In genomic region chr3:134846943-134847342, GRCh38 we compare ENCODE assay signal across 10 cellular contexts. TPM values are rescaled to one million over a fixed set of nuclear protein-coding genes. Genes with fewer than 3 reads are reported as not detected.
DNase-seq lines count a peak whose midpoint lies in the region; ATAC-seq and TF ChIP-seq lines count a peak whose summit lies in the region.
"Had no signal": no experiment of that assay in that cellular context is flagged by ENCODE, and none has a peak within 500 bp of the region (broad histone marks: within the 10 kb centered on the region; RNA-seq: fewer than 3 reads in every experiment).

No MANE protein-coding gene starts in this region.

- in situ Hi-C loops in G401 (cut with HindIII; ENCODE audit: low sequenced_read_pairs) (no loop called here), Panc1 (cut with HindIII; ENCODE audit: low pct_unique_long_range_greater_than_20kb, low sequenced_read_pairs) (no loop called here)

- CTCF ChIA-PET in Panc1 (lab: Charles Lee) = no interaction called here

- H3K4me3 ChIP-seq in Panc1 (ENCODE audit: low read depth in 2 of 2, low read length in 2 of 2) (no peak overlapping the region), fibroblast of mammary gland (ENCODE audit: control insufficient read depth, low read depth, low read length) (no peak overlapping the region), WERI-Rb-1 (ENCODE audit: low read depth, low read length) (no peak overlapping the region)
- H3K4me3 ChIP-seq: ascending aorta had no signal

- DNase-seq in G401 (ENCODE audit: low spot score) (peak; percentile 66), Panc1 (ENCODE audit: low read depth, low spot score) (peak; percentile 64), fibroblast of mammary gland (ENCODE audit: low read depth) (peak; percentile 92), progenitor cell of endocrine pancreas (ENCODE audit: low spot score, unreplicated experiment) (no peak), WERI-Rb-1 (no peak), substantia nigra (lab: John Stamatoyannopoulos, UW) (no peak)
- DNase-seq in activated CD8-positive, alpha-beta memory T cell treated with anti-CD3 and anti-CD28 coated beads, Interleukin-2, amount 50 U/mL, for 4 hours = no peak
- no peak for DNase-seq in stimulated activated CD4-positive, alpha-beta T cell treated with anti-CD3 and anti-CD28 coated beads, Interleukin-4, amount 100 ng/mL, for 24 hours
- DNase-seq: NCI-H2081 had no signal

- H3K36me3 ChIP-seq in Panc1 (ENCODE audit: control insufficient read depth, insufficient read depth, low read length) = no peaks in the 10 kb centered on the region
- H3K36me3 ChIP-seq in WERI-Rb-1 = no peaks in the 10 kb centered on the region
- H3K36me3 ChIP-seq: ascending aorta had no signal

- peak overlapping the region; percentile 46 for H3K4me3 Mint-ChIP-seq in progenitor cell of endocrine pancreas (ENCODE audit: low read depth)

- ATAC-seq in Panc1 = peak; percentile 59; the same call in 1 of the 2 replicates

- POLR2A ChIA-PET in Panc1 (lab: Charles Lee) = no interaction called here

- no peaks in the 10 kb centered on the region for H3K36me3 Mint-ChIP-seq in progenitor cell of endocrine pancreas (ENCODE audit: insufficient read depth)

- H3K4me1 Mint-ChIP-seq in progenitor cell of endocrine pancreas (ENCODE audit: low read depth) = peaks cover 13% of the 10 kb centered on the region

- H3K9me3 ChIP-seq in Panc1 (ENCODE audit: control insufficient read depth, insufficient read depth, low read depth, low read length) (no peaks in the 10 kb centered on the region), WERI-Rb-1 (ENCODE audit: severe bottlenecking) (no peaks in the 10 kb centered on the region)
- H3K9me3 ChIP-seq: ascending aorta had no signal

- peak overlapping the region; percentile 90 for H3K27ac Mint-ChIP-seq in progenitor cell of endocrine pancreas

- intact Hi-C loops in Panc1 (cut with micrococcal nuclease; ENCODE audit: unreplicated experiment) = no loop called here

- no peaks in the 10 kb centered on the region for H3K4me1 ChIP-seq in Panc1 (ENCODE audit: control insufficient read depth, insufficient read depth, low read length)
- H3K4me1 ChIP-seq: ascending aorta had no signal

- no TSS peak for BruUV-seq in Panc1 (replicated peaks; lab: Mats Ljungman, UMichigan)

- TF ChIP-seq CTCF in Panc1 (IDR thresholded peaks at IDR 0.05) (no peak), fibroblast of mammary gland (conservative IDR thresholded peaks at IDR 0.05; ENCODE audit: control insufficient read depth, insufficient read depth, low read depth, low read length) (no peak), progenitor cell of endocrine pancreas (IDR thresholded peaks at IDR 0.05; ENCODE audit: unreplicated experiment) (no peak), WERI-Rb-1 (IDR thresholded peaks at IDR 0.05; ENCODE audit: low read depth, low read length) (no peak)

- no peak overlapping the region for H3K27ac ChIP-seq in Panc1 (ENCODE audit: low read length)
- no peak overlapping the region for H3K27ac ChIP-seq in WERI-Rb-1
- no peak overlapping the region for H3K27ac ChIP-seq in substantia nigra (ENCODE audit: low read depth, low read length, poor library complexity, severe bottlenecking)
- H3K27ac ChIP-seq: ascending aorta had no signal

- H3K27me3 Mint-ChIP-seq in progenitor cell of endocrine pancreas = peaks cover 8% of the 10 kb centered on the region

- peaks cover 9% of the 10 kb centered on the region for H3K9me3 Mint-ChIP-seq in progenitor cell of endocrine pancreas (ENCODE audit: low read depth)

- H3K27me3 ChIP-seq in Panc1 (ENCODE audit: control insufficient read depth, insufficient read depth, low read length) (no peaks in the 10 kb centered on the region; the same call in 1 of the 2 replicates), WERI-Rb-1 (ENCODE audit: insufficient read depth, low read depth, severe bottlenecking) (no peaks in the 10 kb centered on the region)
- H3K27me3 ChIP-seq: ascending aorta had no signal

RNA-seq across cellular contexts. Expression of gene EPHB1, which starts 51.9 kb away (rescaled TPM):
- total RNA-seq in G401 (2014; rRNA removed; shearing (Covaris generic)) = not detected in 2 replicates
- total RNA-seq in Panc1 (2021; ENCODE audit: unreplicated experiment) (0.46 TPM), progenitor cell of endocrine pancreas (1.8 and 2.2 TPM in 2 replicates)
- polyA plus RNA-seq in Panc1 (2012; ENCODE audit: insufficient read length) = not detected

Comparison
In these comparisons a context has a peak if more than half of its experiments do, and no peak if none do; other contexts are left out.
1. DNase-seq: peak in G401 (single experiment), Panc1 (single experiment) and fibroblast of mammary gland (single experiment); none in progenitor cell of endocrine pancreas (single experiment), activated CD8-positive, alpha-beta memory T cell treated with anti-CD3 and anti-CD28 coated beads, Interleukin-2, amount 50 U/mL, for 4 hours (single experiment), WERI-Rb-1 (single experiment), substantia nigra (0 of 49) and stimulated activated CD4-positive, alpha-beta T cell treated with anti-CD3 and anti-CD28 coated beads, Interleukin-4, amount 100 ng/mL, for 24 hours (single experiment).